1 cellular context compared by ENCODE assay signal in genomic region chr17:81082177-81083073, GRCh38.
A peak's percentile ranks its signal among the peaks of the same experiment; 100 is the strongest.
TF ChIP-seq lines count a peak whose summit lies in the region.

No MANE protein-coding gene starts in this region.

TF ChIP-seq in GM12878, 131 proteins besides CTCF, POLR2A, EP300 and RAD21:
- TF ChIP-seq PBX3 (IDR thresholded peaks at IDR 0.05; ENCODE audit: insufficient replicate concordance, low read depth, low read length) (peak; percentile 31), BCL3 (IDR thresholded peaks at IDR 0.05; ENCODE audit: borderline replicate concordance, insufficient read depth, low read depth, low read length, poor library complexity, severe bottlenecking) (peak; percentile 95), TCF3 (IDR thresholded peaks at IDR 0.05; ENCODE audit: borderline replicate concordance, insufficient read depth, low read depth, low read length) (0 out of 2 replicates have a peak, but pooled peaks have one; percentile 47), ZSCAN29 (IDR thresholded peaks at IDR 0.05) (no peak)
